Comparison of ENCODE assay signal across 13 cellular contexts in the genomic region with DNA sequence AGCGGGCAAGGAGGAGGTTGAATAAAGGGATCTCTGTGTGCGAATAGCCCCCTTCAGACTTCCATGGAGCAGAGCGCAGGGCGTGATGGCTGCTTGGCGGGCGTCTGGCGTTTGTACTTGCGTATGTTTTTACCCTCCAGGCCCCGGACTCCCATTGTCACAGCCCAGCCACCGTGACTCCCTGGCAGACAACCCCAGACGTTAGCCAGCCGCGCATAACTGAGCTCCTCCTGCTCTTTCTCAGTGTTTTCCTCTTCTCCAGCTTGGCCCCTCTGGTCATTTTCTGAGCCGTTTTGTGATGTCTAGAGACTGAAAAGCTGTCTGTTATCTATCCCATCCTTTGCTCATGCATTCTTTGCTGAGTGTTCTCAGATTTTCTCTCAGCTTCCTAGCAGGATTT. TPM values are rescaled to one million over a fixed set of nuclear protein-coding genes. Genes with fewer than 3 reads are reported as not detected.
DNase-seq lines count a peak whose midpoint lies in the region; ATAC-seq and TF ChIP-seq lines count a peak whose summit lies in the region.
"Had no signal": no experiment of that assay in that cellular context is flagged by ENCODE, and none has a peak within 500 bp of the region (broad histone marks: within the 10 kb centered on the region; RNA-seq: fewer than 3 reads in every experiment).

No MANE protein-coding gene starts in this region.

- intact Hi-C loops in heart right ventricle (cut with DNase I) (loop anchor here in 1 of 10 donors (5.0 kb wide), 1 partner anchor 46 kb away; no protein-coding TSS in a partner anchor), uterus (cut with DNase I; ENCODE audit: low total_unique reads) (no loop called here)

- TF ChIP-seq CTCF in heart right ventricle (IDR thresholded peaks at IDR 0.05) (no peak), uterus (IDR thresholded peaks at IDR 0.05) (no peak)

- ATAC-seq in heart right ventricle (peak; percentile 52 to 68 (median 64)), HG03565 (IDR thresholded peaks at IDR 0.05; ENCODE audit: unreplicated experiment) (no peak)

- TF ChIP-seq POLR2A in uterus (IDR thresholded peaks at IDR 0.05), result no peak

- H3K27ac ChIP-seq in heart right ventricle, result peak overlapping the region; percentile 6 to 93 (median 70)
- peak overlapping the region; percentile 26 for H3K27ac ChIP-seq in muscle layer of duodenum (ENCODE audit: low read length)
- peak overlapping the region; percentile 5 to 48 for H3K27ac ChIP-seq in uterus
- H3K27ac ChIP-seq: C4-2B, ovary, WERI-Rb-1 had no signal

- H3K4me3 ChIP-seq in heart right ventricle (peak overlapping the region in 4 of 10 donors; percentile 2 to 24 (median 11)), muscle layer of duodenum (ENCODE audit: low read depth in 1 of 2, low read length in 2 of 2) (no peak overlapping the region), uterus (no peak overlapping the region)
- H3K4me3 ChIP-seq: ovary had no signal

- H3K36me3 ChIP-seq in heart right ventricle (peaks cover 0 to 26% (median 0%) of the 10 kb centered on the region in 9 donors), muscle layer of duodenum (ENCODE audit: control insufficient read depth in 1 of 2, insufficient read depth in 2 of 2, low read length in 2 of 2) (no peaks in the 10 kb centered on the region), uterus (no peaks in the 10 kb centered on the region)
- H3K36me3 ChIP-seq: ovary, WERI-Rb-1 had no signal

- peaks cover 15 to 91% (median 76%) of the 10 kb centered on the region in 9 donors for H3K4me1 ChIP-seq in heart right ventricle
- peaks cover 3 to 12% of the 10 kb centered on the region in 2 donors for H3K4me1 ChIP-seq in muscle layer of duodenum (ENCODE audit: control insufficient read depth in 1 of 2, insufficient read depth in 2 of 2, low read length in 2 of 2)
- peaks cover 0 to 6% of the 10 kb centered on the region in 2 donors for H3K4me1 ChIP-seq in uterus

- WGBS in heart right ventricle, 2 donors, result 40 to 42% methylated on average over 14 of the region's 14 CpGs

- H3K27me3 ChIP-seq in heart right ventricle (no peaks in the 10 kb centered on the region), muscle layer of duodenum (ENCODE audit: low read depth, low read length) (no peaks in the 10 kb centered on the region), uterus (no peaks in the 10 kb centered on the region)
- H3K27me3 ChIP-seq: ovary had no signal

- no peaks in the 10 kb centered on the region for H3K9me3 ChIP-seq in heart right ventricle
- H3K9me3 ChIP-seq in muscle layer of duodenum (ENCODE audit: control insufficient read depth in 1 of 2, low read length in 2 of 2), result no peaks in the 10 kb centered on the region
- H3K9me3 ChIP-seq in uterus, result no peaks in the 10 kb centered on the region
- H3K9me3 ChIP-seq: ovary had no signal

- DNase-seq in amniotic epithelial cell (ENCODE audit: low read depth) (peak; percentile 28), heart right ventricle (peak in 1 of 2 donors; percentile 54), uterus (no peak), DMS53 treated with DMSO at 0.1 percent for 48 hours (lab: John Stamatoyannopoulos, UW; ENCODE audit: unreplicated experiment) (no peak), NCI-H187 (lab: John Stamatoyannopoulos, UW) (no peak)
- DNase-seq: activated CD8-positive, alpha-beta memory T cell treated with anti-CD3 and anti-CD28 coated beads for 24 hours; activated effector memory CD4-positive, alpha-beta T cell treated with Interleukin-2 at 50 U/mL for 16 hours; ovary; SW 1271; WERI-Rb-1 had no signal

RNA-seq across cellular contexts. Expression of gene IGFBP7, which starts 54.3 kb away (rescaled TPM):
- 100 to 1,000 TPM; 498 to 826 (median 608) TPM for total RNA-seq in heart right ventricle
- polyA plus RNA-seq in heart right ventricle, result 1,000 to 10,000 TPM in 1 of 2 donors, 100 to 1,000 TPM in 1; 876 to 1,251 TPM
- total RNA-seq in uterus, result 1,000 to 10,000 TPM in 1 of 4 donors, 100 to 1,000 TPM in 3; 225 to 1,715 (median 711) TPM
